ENCODE assay signal across 10 cellular contexts in the genomic region with DNA sequence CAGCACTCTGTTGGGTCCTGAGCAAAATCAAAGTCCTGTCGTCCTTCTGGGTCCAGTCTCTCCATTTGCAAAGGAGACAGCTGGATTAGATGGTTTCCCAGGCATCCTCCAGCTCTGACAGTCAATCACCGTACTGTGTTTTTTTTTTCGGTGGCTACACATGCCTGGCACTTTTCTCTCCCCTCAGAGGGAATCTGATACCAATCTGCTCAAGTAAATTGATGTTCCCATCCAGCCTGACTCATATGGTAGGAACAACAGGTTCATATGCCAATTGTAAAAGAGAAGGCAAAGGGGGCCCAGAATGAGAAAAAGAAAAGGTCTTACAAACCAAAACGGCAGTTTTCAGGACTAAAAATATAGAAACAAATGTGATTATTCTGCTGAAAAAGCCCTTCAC. TPM values are rescaled to one million over a fixed set of nuclear protein-coding genes. Genes with fewer than 3 reads are reported as not detected.
DNase-seq lines count a peak whose midpoint lies in the region; ATAC-seq, FAIRE-seq and TF ChIP-seq lines count a peak whose summit lies in the region.
"Had no signal": no experiment of that assay in that cellular context is flagged by ENCODE, and none has a peak within 500 bp of the region (broad histone marks: within the 10 kb centered on the region; RNA-seq: fewer than 3 reads in every experiment).

No MANE protein-coding gene starts in this region.

- ATAC-seq in Right ventricle myocardium superior (ENCODE audit: poor library complexity) (no peak), GM18873 (IDR thresholded peaks at IDR 0.05; ENCODE audit: low FRiP score, unreplicated experiment) (no peak)

- WGBS in mesendoderm (ENCODE audit: extremely low coverage, insufficient coverage, low lambda C conversion rate): no CpG with 5 or more reads among the region's 4 CpGs

- H3K27ac ChIP-seq in left ventricle myocardium inferior (replicated peaks): peak overlapping the region; percentile 90
- peak overlapping the region; percentile 1 for H3K27ac ChIP-seq in mesendoderm (ENCODE audit: low read depth, low read length)
- peak overlapping the region; percentile 83 to 88 for H3K27ac ChIP-seq in uterus

- H2BK5ac ChIP-seq in mesendoderm (ENCODE audit: low read length): no peak overlapping the region

- TF ChIP-seq CTCF in left ventricle myocardium inferior (IDR thresholded peaks at IDR 0.05; ENCODE audit: borderline replicate concordance) (no peak), uterus (IDR thresholded peaks at IDR 0.05) (no peak)

- H3K4me3 ChIP-seq in left ventricle myocardium inferior (peak overlapping the region; percentile 89), mesendoderm (ENCODE audit: low read length) (no peak overlapping the region), uterus (peak overlapping the region in 1 of 2 donors; percentile 76)

- no peak overlapping the region for H3K4me2 ChIP-seq in mesendoderm (ENCODE audit: low read length)

- H3K56ac ChIP-seq in mesendoderm (ENCODE audit: low read length): peak overlapping the region; percentile 22

- H3K18ac ChIP-seq in mesendoderm (ENCODE audit: low read length): no peak overlapping the region

- FAIRE-seq in frontal cortex (lab: Jason Lieb, UNC): no peak
- FAIRE-seq: pancreas had no signal

- no peak for TF ChIP-seq POLR2A in uterus (IDR thresholded peaks at IDR 0.05)

- intact Hi-C loops in left ventricle myocardium inferior (cut with micrococcal nuclease): no loop called here
- intact Hi-C loops in Right ventricle myocardium superior (cut with DNase I): no loop called here
- intact Hi-C loops in uterus (cut with DNase I; ENCODE audit: low total_unique reads): no loop called here

- H4K5ac ChIP-seq in mesendoderm (ENCODE audit: low read length): no peak overlapping the region

- H3K4me1 ChIP-seq in left ventricle myocardium inferior (peaks cover 31% of the 10 kb centered on the region), mesendoderm (ENCODE audit: control insufficient read depth, low read depth, low read length) (no peaks in the 10 kb centered on the region), uterus (no peaks in the 10 kb centered on the region)

- H3K27me3 ChIP-seq in left ventricle myocardium inferior (ENCODE audit: low read depth) (no peaks in the 10 kb centered on the region), mesendoderm (ENCODE audit: insufficient read depth, low read length, poor library complexity) (no peaks in the 10 kb centered on the region), uterus (no peaks in the 10 kb centered on the region)
- H3K27me3 ChIP-seq: pancreas had no signal

- peaks cover 4% of the 10 kb centered on the region for H3K79me1 ChIP-seq in mesendoderm (ENCODE audit: low read length)

- H3K4ac ChIP-seq in mesendoderm (ENCODE audit: low read depth, low read length): no peak overlapping the region

- no peak overlapping the region for H2BK120ac ChIP-seq in mesendoderm (ENCODE audit: low read depth, low read length)

- H3K23ac ChIP-seq in mesendoderm (ENCODE audit: low read length): peak overlapping the region; percentile 52

- in situ Hi-C loops in KBM-7 (cut with MboI; ENCODE audit: low pct_unique_long_range_greater_than_20kb, low sequenced_read_pairs): loop anchor here (25.0 kb wide), 1 partner anchor 512 kb away; no protein-coding TSS in a partner anchor

- no peak for DNase-seq in left ventricle myocardium inferior
- DNase-seq in Right ventricle myocardium superior: no peak
- DNase-seq in astrocyte of the hippocampus (ENCODE audit: low read depth, low spot score): peak; percentile 14
- no peak for DNase-seq in mesendoderm
- DNase-seq in uterus: no peak
- no peak for DNase-seq in frontal cortex (ENCODE audit: low spot score in 2 of 2)
- no peak for DNase-seq in KBM-7
- DNase-seq: DMS79 treated with DMSO at 0.1 percent for 48 hours, pancreas had no signal

- H3K36me3 ChIP-seq in left ventricle myocardium inferior (no peaks in the 10 kb centered on the region), mesendoderm (ENCODE audit: control insufficient read depth, insufficient read depth, low read length) (no peaks in the 10 kb centered on the region), uterus (no peaks in the 10 kb centered on the region)
- H3K36me3 ChIP-seq: pancreas had no signal

- no peaks in the 10 kb centered on the region for H3K79me2 ChIP-seq in mesendoderm (ENCODE audit: control insufficient read depth, insufficient read depth, low read length)

- H3K9me3 ChIP-seq in left ventricle myocardium inferior (replicated peaks): no peaks in the 10 kb centered on the region
- no peaks in the 10 kb centered on the region for H3K9me3 ChIP-seq in uterus
- H3K9me3 ChIP-seq: pancreas had no signal

- H3K9ac ChIP-seq in mesendoderm (ENCODE audit: low read length): peak overlapping the region; percentile 79

- no peak overlapping the region for H2AK5ac ChIP-seq in mesendoderm (ENCODE audit: low read length)

- no peak overlapping the region for H2BK15ac ChIP-seq in mesendoderm (replicated peaks; ENCODE audit: low read depth)

- no peak overlapping the region for H4K8ac ChIP-seq in mesendoderm (ENCODE audit: low read depth, low read length)

RNA-seq across cellular contexts. Expression of gene FBXO10, which starts 1.2 kb away (rescaled TPM):
- total RNA-seq in left ventricle myocardium inferior (6.7 TPM), Right ventricle myocardium superior (6.2 TPM), uterus (10 to 100 TPM in 1 of 4 donors, 1 to 10 TPM in 2, not detected in 1; 2.8 to 12.9 (median 9.4) TPM), frontal cortex (8.6 TPM)
- 5.3 TPM for polyA plus RNA-seq in mesendoderm (2013, experiment 1 of 2)
- polyA plus RNA-seq in mesendoderm (2013, experiment 2 of 2): 5.3 TPM

RNA-seq across cellular contexts. Expression of gene TOMM5, which starts 17.4 kb away (rescaled TPM):
- total RNA-seq in left ventricle myocardium inferior (56.4 TPM), Right ventricle myocardium superior (59.4 TPM), uterus (100 to 1,000 TPM in 2 of 4 donors, 10 to 100 TPM in 2; 58.1 to 136 (median 94.7) TPM), frontal cortex (75.0 TPM)
- 311 TPM for polyA plus RNA-seq in mesendoderm (2013, experiment 1 of 2)
- polyA plus RNA-seq in mesendoderm (2013, experiment 2 of 2): 314 TPM

Comparison
In these comparisons a context has a peak if more than half of its experiments do, and no peak if none do; other contexts are left out.
1. H3K27ac ChIP-seq: peak in every context shown above with its lines; median percentile 90 in left ventricle myocardium inferior; 86 in uterus; 1 in mesendoderm.